Comparison of ENCODE assay signal across 21 cellular contexts in the genomic region with DNA sequence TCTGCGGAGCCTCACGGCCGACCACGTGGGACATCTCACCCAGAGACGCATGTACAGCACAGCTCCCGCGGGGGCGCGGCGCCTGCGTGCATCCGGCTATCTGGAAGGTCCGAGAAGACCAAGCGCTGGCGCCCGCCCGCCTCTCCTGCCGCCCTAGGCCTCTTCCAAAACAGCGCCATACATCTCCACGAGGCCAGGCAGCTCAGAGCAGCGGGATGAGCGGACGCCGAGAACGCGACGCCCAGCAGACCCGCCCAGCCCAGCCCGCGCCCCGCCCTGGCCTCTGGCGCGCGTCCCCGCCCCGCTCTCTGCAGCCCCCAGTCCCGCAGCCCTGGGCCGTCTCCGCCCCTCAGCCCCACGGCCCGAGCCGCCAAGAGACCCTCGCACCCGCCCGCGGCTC.
"Had no signal": no experiment of that assay in that cellular context is flagged by ENCODE, and none has a peak within 500 bp of the region (broad histone marks: within the 10 kb centered on the region; RNA-seq: fewer than 3 reads in every experiment).

No MANE protein-coding gene starts in this region.

- H3K27ac Mint-ChIP-seq: activated CD8-positive, alpha-beta T cell treated with anti-CD3 and anti-CD28 coated beads for 36 hours; activated naive CD4-positive, alpha-beta T cell treated with anti-CD3 and anti-CD28 coated beads, Interleukin-2, amount 10 ng/mL, durations not matched to agents 7 days and 5 days; activated naive CD8-positive, alpha-beta T cell treated with anti-CD3 and anti-CD28 coated beads for 36 hours; activated T-cell treated with anti-CD3 and anti-CD28 coated beads, Interleukin-2, amount 50 U/mL, for 72 hours; activated T-helper 2 cell treated with anti-CD3 and anti-CD28 coated beads, Interferon-gamma antibody, Interleukin-2, Interleukin-4, amounts not matched to agents 10 μg/mL and 5 μg/mL and 100 μg/mL, durations not matched to agents 14 hours and 24 hours and 36 hours; T-helper 17 cell had no signal

- H3K27ac ChIP-seq: brain microvascular endothelial cell, cardiac muscle cell, VCaP had no signal

- H3K36me3 Mint-ChIP-seq: activated naive CD4-positive, alpha-beta T cell treated with anti-CD3 and anti-CD28 coated beads, Interleukin-2, amount 10 ng/mL, durations not matched to agents 7 days and 5 days; activated naive CD8-positive, alpha-beta T cell treated with anti-CD3 and anti-CD28 coated beads for 36 hours had no signal

- H3K36me3 ChIP-seq: brain microvascular endothelial cell, cardiac muscle cell had no signal

- H3K9me3 Mint-ChIP-seq: activated CD8-positive, alpha-beta T cell treated with anti-CD3 and anti-CD28 coated beads for 36 hours; activated naive CD8-positive, alpha-beta T cell treated with anti-CD3 and anti-CD28 coated beads for 36 hours; activated T-cell treated with anti-CD3 and anti-CD28 coated beads, Interleukin-2, amount 50 U/mL, for 72 hours; activated T-helper 2 cell treated with anti-CD3 and anti-CD28 coated beads, Interferon-gamma antibody, Interleukin-2, Interleukin-4, amounts not matched to agents 10 μg/mL and 5 μg/mL and 100 μg/mL, durations not matched to agents 14 hours and 24 hours and 36 hours had no signal

- DNase-seq: activated CD4-positive, alpha-beta T cell treated with anti-CD3 and anti-CD28 coated beads for 4 hours; activated CD8-positive, alpha-beta memory T cell treated with anti-CD3 and anti-CD28 coated beads, Interleukin-2, amount 50 U/mL, for 4 hours; activated CD8-positive, alpha-beta T cell treated with anti-CD3 and anti-CD28 coated beads for 36 hours; activated gamma-delta T cell treated with Interleukin-2 at 50 U/mL for 16 hours; activated naive CD4-positive, alpha-beta T cell treated with anti-CD3 and anti-CD28 coated beads, Interleukin-2, amount 10 ng/mL, durations not matched to agents 7 days and 5 days; activated naive CD8-positive, alpha-beta T cell treated with anti-CD3 and anti-CD28 coated beads for 36 hours; activated T-cell treated with anti-CD3 and anti-CD28 coated beads, Interleukin-2, amount 50 U/mL, for 72 hours; brain microvascular endothelial cell; KG1; NCI-H1092; NCI-H1417; NCI-H2029; NCI-H524; PC-3; SIG-M5; T-helper 17 cell; T1000 had no signal

- H3K4me3 ChIP-seq: cardiac muscle cell had no signal

- H3K4me3 Mint-ChIP-seq: activated CD8-positive, alpha-beta T cell treated with anti-CD3 and anti-CD28 coated beads for 36 hours; activated naive CD4-positive, alpha-beta T cell treated with anti-CD3 and anti-CD28 coated beads, Interleukin-2, amount 10 ng/mL, durations not matched to agents 7 days and 5 days; activated naive CD8-positive, alpha-beta T cell treated with anti-CD3 and anti-CD28 coated beads for 36 hours; activated T-cell treated with anti-CD3 and anti-CD28 coated beads, Interleukin-2, amount 50 U/mL, for 72 hours; T-helper 17 cell had no signal

- H3K27me3 ChIP-seq: brain microvascular endothelial cell, cardiac muscle cell had no signal

- H3K4me1 Mint-ChIP-seq: activated naive CD4-positive, alpha-beta T cell treated with anti-CD3 and anti-CD28 coated beads, Interleukin-2, amount 10 ng/mL, durations not matched to agents 7 days and 5 days had no signal

- ATAC-seq: activated CD4-positive, CD25-positive, alpha-beta regulatory T cell treated with anti-CD3 and anti-CD28 coated beads, Interleukin-2, amount 50 U/mL, for 24 hours; activated CD8-positive, alpha-beta T cell treated with anti-CD3 and anti-CD28 coated beads for 36 hours; activated T-cell treated with anti-CD3 and anti-CD28 coated beads, Interleukin-2, amount 50 U/mL, for 72 hours; PC-3; T-helper 17 cell had no signal
